In genomic region chr6:43308101-43308989, GRCh38 we compare ENCODE assay signal across 8 cellular contexts. TPM values are rescaled to one million over a fixed set of nuclear protein-coding genes. Genes with fewer than 3 reads are reported as not detected.
DNase-seq lines count a peak whose midpoint lies in the region; ATAC-seq, FAIRE-seq and TF ChIP-seq lines count a peak whose summit lies in the region.

Gene CRIP3, minus strand, starts transcription at chr6:43308826. Its CDS starts 34 bp downstream, at chr6:43308792.

- H3K4me3 ChIP-seq in PC-3 (ENCODE audit: low read length) = peak within 1 kb of the TSS; percentile 69
- no peak within 1 kb of the TSS for H3K4me3 ChIP-seq in astrocyte (ENCODE audit: insufficient read depth, low read depth, low read length)
- peak within 1 kb of the TSS; percentile 54 for H3K4me3 ChIP-seq in iPS DF 6.9 (ENCODE audit: low read length)

- ATAC-seq in HG02759 (IDR thresholded peaks at IDR 0.05; ENCODE audit: unreplicated experiment) = peak; percentile 68
- ATAC-seq in PC-3 = peak; percentile 78
- no peak for ATAC-seq in HG03135 (IDR thresholded peaks at IDR 0.05; ENCODE audit: unreplicated experiment)

- no peaks in the 10 kb centered on the region for H3K9me2 ChIP-seq in PC-3 (replicated peaks; ENCODE audit: low read length)

- H3F3A ChIP-seq in PC-3 (ENCODE audit: low read length, unreplicated experiment) = no peaks in the 10 kb centered on the region

- H3K4me1 ChIP-seq in PC-3 (ENCODE audit: insufficient read depth, low read length) = peaks cover 10% of the 10 kb centered on the region; the same call in 1 of the 2 replicates
- H3K4me1 ChIP-seq in astrocyte (ENCODE audit: insufficient read depth, low read length) = no peaks in the 10 kb centered on the region
- H3K4me1 ChIP-seq in iPS DF 6.9 (ENCODE audit: control insufficient read depth, insufficient read depth, low read length) = peaks cover 9% of the 10 kb centered on the region

- POLR2A ChIA-PET in PC-3 (lab: Charles Lee; ENCODE audit: unreplicated experiment) = interaction anchor here (0.6 to 1.1 kb wide), 2 partner anchors 20 to 201 kb away, joined by 4 to 16 read pairs; no protein-coding TSS in a partner anchor

- H3K9me3 Mint-ChIP-seq in astrocyte (ENCODE audit: unreplicated experiment) = no peaks in the 10 kb centered on the region

- WGBS in iPS DF 6.9 (ENCODE audit: insufficient coverage, insufficient read length) = no CpG with 5 or more reads among the region's 39 CpGs

- no peak for FAIRE-seq in astrocyte (lab: Jason Lieb, UNC)

- H3K9ac ChIP-seq in PC-3 (ENCODE audit: low read length) (no peak within 1 kb of the TSS), astrocyte (ENCODE audit: low read length) (no peak within 1 kb of the TSS)

- no peaks in the 10 kb centered on the region for H3K27me3 ChIP-seq in PC-3 (ENCODE audit: low read length)
- peaks cover 7% of the 10 kb centered on the region for H3K27me3 ChIP-seq in astrocyte (ENCODE audit: insufficient read depth, low read length)
- no peaks in the 10 kb centered on the region for H3K27me3 ChIP-seq in iPS DF 6.9 (ENCODE audit: control insufficient read depth, insufficient read depth, low read length)

- H3K27ac ChIP-seq in PC-3 (ENCODE audit: low read length) (no peak within 1 kb of the TSS), astrocyte (ENCODE audit: low read depth, low read length) (no peak within 1 kb of the TSS), iPS DF 6.9 (ENCODE audit: low read length) (no peak within 1 kb of the TSS)

- H3K27me3 Mint-ChIP-seq in astrocyte (ENCODE audit: low read depth, unreplicated experiment) = peaks cover 43% of the 10 kb centered on the region

- no peak within 1 kb of the TSS for H3K27ac Mint-ChIP-seq in astrocyte (ENCODE audit: unreplicated experiment)

- H3K4me2 ChIP-seq in PC-3 (ENCODE audit: low read length) (peak within 1 kb of the TSS; percentile 86), astrocyte (ENCODE audit: low read length) (peak within 1 kb of the TSS; percentile 69)

- TF ChIP-seq CTCF in PC-3 (conservative IDR thresholded peaks at IDR 0.05; ENCODE audit: low read depth, low read length) (peak; percentile 53), astrocyte (IDR thresholded peaks at IDR 0.05; ENCODE audit: insufficient read depth, low read depth, low read length) (no peak)

- CTCF ChIA-PET in PC-3 (lab: Charles Lee) = interaction anchor here (0.6 to 1.0 kb wide), 5 partner anchors 11 to 641 kb away, joined by 3 to 6 read pairs (median 3); no protein-coding TSS in a partner anchor

- DNase-seq in ELF-1 (ENCODE audit: low read depth, low spot score) (peak; percentile 89), PC-3 (peak; percentile 64), astrocyte (ENCODE audit: low read depth) (no peak), iPS DF 6.9 (ENCODE audit: low read depth, low spot score) (peak; percentile 61), superior temporal gyrus (ENCODE audit: extremely low spot score) (no peak)
- DNase-seq in stimulated activated CD4-positive, alpha-beta T cell treated with anti-CD3 and anti-CD28 coated beads, Interleukin-12 subunit alpha, Interleukin-12 subunit beta, amount 100 ng/mL, for 48 hours (ENCODE audit: low read depth in 2 of 3, low spot score in 1 of 3) = peak; percentile 11 to 49 (median 38)

- no TSS peak for BruUV-seq in PC-3 (replicated peaks; lab: Mats Ljungman, UMichigan)

- H3K4me3 Mint-ChIP-seq in astrocyte (ENCODE audit: unreplicated experiment) = no peak within 1 kb of the TSS

- no peaks in the 10 kb centered on the region for H4K20me1 ChIP-seq in PC-3 (ENCODE audit: low read length)
- no peaks in the 10 kb centered on the region for H4K20me1 ChIP-seq in astrocyte (ENCODE audit: insufficient read depth, low read length)

- intact Hi-C loops in PC-3 (cut with micrococcal nuclease) = no loop called here

- peaks cover 3% of the 10 kb centered on the region for H3K4me1 Mint-ChIP-seq in astrocyte (ENCODE audit: low read depth, unreplicated experiment)

- H2AFZ ChIP-seq in PC-3 (ENCODE audit: low read length) (peak within 1 kb of the TSS; percentile 99), astrocyte (ENCODE audit: low read depth, low read length) (peak within 1 kb of the TSS; percentile 3)

- no peaks in the 10 kb centered on the region for H3K9me3 ChIP-seq in PC-3 (ENCODE audit: low read length)
- H3K9me3 ChIP-seq in astrocyte (ENCODE audit: insufficient read depth, low read depth, low read length) = no peaks in the 10 kb centered on the region
- H3K9me3 ChIP-seq in iPS DF 6.9 (ENCODE audit: control insufficient read depth, insufficient read depth, low read length) = no peaks in the 10 kb centered on the region

- no peaks in the 10 kb centered on the region for H3K36me3 Mint-ChIP-seq in astrocyte (ENCODE audit: low read depth, unreplicated experiment)

- no peaks in the 10 kb centered on the region for H3K36me3 ChIP-seq in PC-3 (ENCODE audit: low read depth, low read length)
- H3K36me3 ChIP-seq in astrocyte (ENCODE audit: insufficient read depth, low read length) = no peaks in the 10 kb centered on the region
- H3K36me3 ChIP-seq in iPS DF 6.9 (ENCODE audit: control insufficient read depth, insufficient read depth, low read length) = no peaks in the 10 kb centered on the region

- H3K79me2 ChIP-seq in PC-3 (ENCODE audit: low read length) = no peaks in the 10 kb centered on the region
- no peaks in the 10 kb centered on the region for H3K79me2 ChIP-seq in astrocyte (ENCODE audit: insufficient read depth, low read length)

RNA-seq across cellular contexts. Expression of gene CRIP3, which starts in this region (rescaled TPM):
- total RNA-seq in PC-3 (2014; rRNA removed) = 0.29 TPM in 2 replicates
- not detected in 2 replicates for total RNA-seq in astrocyte

Comparison
In these comparisons a context has a peak if more than half of its experiments do, and no peak if none do; other contexts are left out.
1. Peak in DNase-seq, ATAC-seq, H3K4me3 ChIP-seq and H3K4me2 ChIP-seq in PC-3; RNA of the gene not detected or under 1 TPM.
2. DNase-seq: peak in ELF-1 (single experiment), iPS DF 6.9 (single experiment) and stimulated activated CD4-positive, alpha-beta T cell treated with anti-CD3 and anti-CD28 coated beads, Interleukin-12 subunit alpha, Interleukin-12 subunit beta, amount 100 ng/mL, for 48 hours (3 of 3); none in astrocyte (single experiment) and superior temporal gyrus (single experiment).